In the genomic region with DNA sequence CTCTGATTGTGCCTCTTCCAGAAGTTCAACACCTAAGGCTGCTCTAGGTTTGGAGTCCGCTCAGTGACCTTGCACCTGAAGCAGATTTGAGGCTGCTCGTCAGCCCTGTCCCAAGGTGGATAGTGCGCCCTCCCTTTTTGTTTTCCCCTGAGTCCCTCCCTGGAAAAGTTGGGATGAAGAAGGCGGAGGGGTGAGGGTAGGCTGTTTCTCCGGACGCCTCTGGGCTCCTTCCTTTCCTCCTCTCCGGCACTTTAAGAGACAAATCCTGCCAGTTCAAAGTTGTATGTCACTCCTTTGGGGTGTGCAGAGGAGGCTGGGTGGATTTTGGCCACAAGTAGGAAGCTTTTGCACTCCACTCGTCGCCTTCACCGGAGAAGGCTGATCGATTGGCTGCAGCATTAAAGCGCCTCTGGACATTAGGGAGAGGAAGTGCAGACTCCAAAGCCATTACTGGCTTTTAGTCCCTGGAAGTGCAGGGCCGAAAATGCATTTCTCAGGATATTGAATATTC, we compare ENCODE assay signal across 9 cellular contexts.
DNase-seq lines count a peak whose midpoint lies in the region; ATAC-seq, FAIRE-seq and TF ChIP-seq lines count a peak whose summit lies in the region.
"Had no signal": no experiment of that assay in that cellular context is flagged by ENCODE, and none has a peak within 500 bp of the region (broad histone marks: within the 10 kb centered on the region; RNA-seq: fewer than 3 reads in every experiment).

No MANE protein-coding gene starts in this region.

- no peaks in the 10 kb centered on the region for H3K36me3 Mint-ChIP-seq in CD8-positive, alpha-beta memory T cell
- no peaks in the 10 kb centered on the region for H3K36me3 Mint-ChIP-seq in astrocyte (ENCODE audit: low read depth, unreplicated experiment)

- H4K20me1 ChIP-seq in astrocyte (ENCODE audit: insufficient read depth, low read length) (no peaks in the 10 kb centered on the region), hepatocyte (ENCODE audit: insufficient read depth, poor library complexity, severe bottlenecking) (no peaks in the 10 kb centered on the region), Karpas-422 (ENCODE audit: insufficient read depth, low read depth, low read length) (no peaks in the 10 kb centered on the region)

- H3K79me2 ChIP-seq in astrocyte (ENCODE audit: insufficient read depth, low read length) (peaks cover 4% of the 10 kb centered on the region), hepatocyte (no peaks in the 10 kb centered on the region), parathyroid adenoma (no peaks in the 10 kb centered on the region), Karpas-422 (ENCODE audit: low read length) (no peaks in the 10 kb centered on the region)

- H2AFZ ChIP-seq in astrocyte (ENCODE audit: low read depth, low read length), result peak overlapping the region; percentile 89
- H2AFZ ChIP-seq in hepatocyte, result peak overlapping the region; percentile 82
- H2AFZ ChIP-seq in parathyroid adenoma, result peak overlapping the region; percentile 80
- H2AFZ ChIP-seq in Karpas-422 (ENCODE audit: low read length), result no peak overlapping the region

- H3K9me2 ChIP-seq in hepatocyte (replicated peaks; ENCODE audit: insufficient read depth), result no peaks in the 10 kb centered on the region
- H3K9me2 ChIP-seq in Karpas-422 (replicated peaks; ENCODE audit: insufficient read depth, low read length), result no peaks in the 10 kb centered on the region

- no peak for ATAC-seq in HG03135 (IDR thresholded peaks at IDR 0.05; ENCODE audit: unreplicated experiment)
- no peak for ATAC-seq in GM18907 (IDR thresholded peaks at IDR 0.05; ENCODE audit: unreplicated experiment)
- no peak for ATAC-seq in GM18861 (IDR thresholded peaks at IDR 0.05; ENCODE audit: unreplicated experiment)

- no peaks in the 10 kb centered on the region for H3K36me3 ChIP-seq in CD8-positive, alpha-beta memory T cell (ENCODE audit: insufficient read depth, low read length)
- H3K36me3 ChIP-seq in astrocyte (ENCODE audit: insufficient read depth, low read length) (no peaks in the 10 kb centered on the region), hepatocyte (replicated peaks; ENCODE audit: insufficient read depth, low read depth) (no peaks in the 10 kb centered on the region), parathyroid adenoma (ENCODE audit: control insufficient read depth, insufficient read depth, low read length) (no peaks in the 10 kb centered on the region), Karpas-422 (ENCODE audit: insufficient read depth, low read length) (no peaks in the 10 kb centered on the region)

- H3K27ac Mint-ChIP-seq in CD8-positive, alpha-beta memory T cell, result peak overlapping the region in 1 of 8 donors; percentile 70
- H3K27ac Mint-ChIP-seq in astrocyte (ENCODE audit: unreplicated experiment), result no peak overlapping the region

- H3K4me1 ChIP-seq in CD8-positive, alpha-beta memory T cell (ENCODE audit: insufficient read depth, low read length), result no peaks in the 10 kb centered on the region
- H3K4me1 ChIP-seq in astrocyte (ENCODE audit: insufficient read depth, low read length) (peaks cover 8% of the 10 kb centered on the region), hepatocyte (ENCODE audit: insufficient read depth) (peaks cover 11% of the 10 kb centered on the region), parathyroid adenoma (no peaks in the 10 kb centered on the region), Karpas-422 (ENCODE audit: low read length) (no peaks in the 10 kb centered on the region)

- H3K27me3 Mint-ChIP-seq in CD8-positive, alpha-beta memory T cell, result peaks cover 30 to 67% of the 10 kb centered on the region in 2 donors
- peaks cover 3% of the 10 kb centered on the region for H3K27me3 Mint-ChIP-seq in astrocyte (ENCODE audit: low read depth, unreplicated experiment)

- no peaks in the 10 kb centered on the region for H3K9me3 ChIP-seq in CD8-positive, alpha-beta memory T cell (ENCODE audit: low read length)
- H3K9me3 ChIP-seq in astrocyte (ENCODE audit: insufficient read depth, low read depth, low read length) (no peaks in the 10 kb centered on the region), hepatocyte (ENCODE audit: low read depth) (no peaks in the 10 kb centered on the region), parathyroid adenoma (ENCODE audit: control insufficient read depth, low read length) (no peaks in the 10 kb centered on the region), Karpas-422 (ENCODE audit: low read length) (no peaks in the 10 kb centered on the region)

- H3K4me3 Mint-ChIP-seq in CD8-positive, alpha-beta memory T cell, result peak overlapping the region in 6 of 7 donors; percentile 12 to 81 (median 42)
- H3K4me3 Mint-ChIP-seq in astrocyte (ENCODE audit: unreplicated experiment), result peak overlapping the region; percentile 88

- WGBS in hepatocyte (ENCODE audit: low lambda C conversion rate, missing lambda C conversion rate), result 18% methylated on average over 13 of the region's 13 CpGs

- H3K4me2 ChIP-seq in astrocyte (ENCODE audit: low read length) (peak overlapping the region; percentile 91), hepatocyte (peak overlapping the region; percentile 95), parathyroid adenoma (ENCODE audit: low read length) (no peak overlapping the region), Karpas-422 (ENCODE audit: low read depth, low read length, poor library complexity, severe bottlenecking) (no peak overlapping the region)

- POLR2A ChIA-PET in CD8-positive, alpha-beta memory T cell (lab: Charles Lee), result no interaction called here

- no peak overlapping the region for H3K4me3 ChIP-seq in CD8-positive, alpha-beta memory T cell (ENCODE audit: low read length)
- H3K4me3 ChIP-seq in astrocyte (ENCODE audit: insufficient read depth, low read depth, low read length), result peak overlapping the region; percentile 70
- no peak overlapping the region for H3K4me3 ChIP-seq in hepatocyte
- peak overlapping the region; percentile 11 for H3K4me3 ChIP-seq in parathyroid adenoma (ENCODE audit: low read depth, low read length)
- H3K4me3 ChIP-seq in Karpas-422 (ENCODE audit: low read length), result no peak overlapping the region

- no peak for TF ChIP-seq CTCF in astrocyte (IDR thresholded peaks at IDR 0.05; ENCODE audit: insufficient read depth, low read depth, low read length)
- no peak for TF ChIP-seq CTCF in hepatocyte (IDR thresholded peaks at IDR 0.05; ENCODE audit: poor library complexity)
- TF ChIP-seq CTCF in parathyroid adenoma (IDR thresholded peaks at IDR 0.05), result no peak

- CTCF ChIA-PET in CD8-positive, alpha-beta memory T cell (lab: Charles Lee), result no interaction called here

- DNase-seq in CD8-positive, alpha-beta memory T cell, result no peak
- DNase-seq in astrocyte (ENCODE audit: low read depth) (no peak), hepatocyte (ENCODE audit: low spot score) (no peak), Karpas-422 (no peak)
- DNase-seq: DMS79 had no signal

- H3K27me3 ChIP-seq in CD8-positive, alpha-beta memory T cell (ENCODE audit: insufficient read depth, low read length, poor library complexity, severe bottlenecking), result peaks cover 10% of the 10 kb centered on the region
- H3K27me3 ChIP-seq in astrocyte (ENCODE audit: insufficient read depth, low read length) (peaks cover 4% of the 10 kb centered on the region), hepatocyte (peaks cover 26% of the 10 kb centered on the region), parathyroid adenoma (ENCODE audit: control insufficient read depth, insufficient read depth, low read length) (no peaks in the 10 kb centered on the region), Karpas-422 (ENCODE audit: low read length) (no peaks in the 10 kb centered on the region)

- H3K9ac ChIP-seq in astrocyte (ENCODE audit: low read length) (peak overlapping the region; percentile 89), parathyroid adenoma (no peak overlapping the region), Karpas-422 (ENCODE audit: low read length) (no peak overlapping the region)

- H3K4me1 Mint-ChIP-seq in CD8-positive, alpha-beta memory T cell, result peaks cover 5 to 11% (median 9%) of the 10 kb centered on the region in 3 donors
- peaks cover 11% of the 10 kb centered on the region for H3K4me1 Mint-ChIP-seq in astrocyte (ENCODE audit: low read depth, unreplicated experiment)

- no peak overlapping the region for H3K27ac ChIP-seq in CD8-positive, alpha-beta memory T cell (ENCODE audit: low read depth, low read length)
- H3K27ac ChIP-seq in astrocyte (ENCODE audit: low read depth, low read length), result peak overlapping the region; percentile 74
- H3K27ac ChIP-seq in hepatocyte, result no peak overlapping the region
- H3K27ac ChIP-seq in parathyroid adenoma, result peak overlapping the region; percentile 25
- no peak overlapping the region for H3K27ac ChIP-seq in Karpas-422 (ENCODE audit: low read length)

- H3K9me3 Mint-ChIP-seq in CD8-positive, alpha-beta memory T cell, result no peaks in the 10 kb centered on the region
- no peaks in the 10 kb centered on the region for H3K9me3 Mint-ChIP-seq in astrocyte (ENCODE audit: unreplicated experiment)

- no peak for FAIRE-seq in astrocyte (lab: Jason Lieb, UNC)

Comparison
In these comparisons a context has a peak if more than half of its experiments do, and no peak if none do; other contexts are left out.
1. H3K27ac ChIP-seq: peak in astrocyte (single experiment) and parathyroid adenoma (single experiment); none in CD8-positive, alpha-beta memory T cell (single experiment), hepatocyte (single experiment) and Karpas-422 (single experiment).
2. H3K4me3 ChIP-seq: peak in astrocyte (single experiment) and parathyroid adenoma (single experiment); none in CD8-positive, alpha-beta memory T cell (single experiment), hepatocyte (single experiment) and Karpas-422 (single experiment).
3. H3K4me2 ChIP-seq: peak in astrocyte (single experiment) and hepatocyte (single experiment); none in parathyroid adenoma (single experiment) and Karpas-422 (single experiment).